ENCODE assay signal across 8 cellular contexts in the genomic region with DNA sequence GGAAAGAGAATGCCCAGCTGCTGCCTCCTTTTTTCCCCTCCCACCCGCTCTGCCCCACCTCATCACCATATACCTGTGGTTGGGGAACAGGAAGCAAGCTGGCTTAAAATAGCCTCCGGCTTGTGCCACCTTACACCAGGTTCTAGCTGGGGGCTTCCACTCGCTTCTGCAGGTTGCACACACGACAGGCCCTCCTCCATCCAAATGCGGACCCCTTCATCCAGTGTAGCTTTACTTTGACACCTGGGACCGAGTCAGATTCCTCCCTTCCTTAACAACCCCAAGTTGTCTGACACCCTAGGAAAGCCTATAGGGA. TPM values are rescaled to one million over a fixed set of nuclear protein-coding genes. Genes with fewer than 3 reads are reported as not detected.
A peak's percentile ranks its signal among the peaks of the same experiment; 100 is the strongest.
DNase-seq lines count a peak whose midpoint lies in the region; ATAC-seq and TF ChIP-seq lines count a peak whose summit lies in the region.

No MANE protein-coding gene starts in this region.

- H3K27me3 Mint-ChIP-seq in activated T-cell treated with anti-CD3 and anti-CD28 coated beads, Interleukin-2, amount 50 U/mL, for 72 hours (ENCODE audit: low read depth): no peaks in the 10 kb centered on the region
- peaks cover 21% of the 10 kb centered on the region for H3K27me3 Mint-ChIP-seq in WTC11 (ENCODE audit: low read depth)

- WGBS in stomach, 5 donors: 37 to 53% (median 52%) methylated on average over 3 to 6 of the region's 6 CpGs

- H3K27ac ChIP-seq in iPS-18a (ENCODE audit: low read length) (no peak overlapping the region), stomach (peak overlapping the region in 4 of 5 donors; percentile 30 to 77 (median 70)), tibial artery (no peak overlapping the region)

- intact Hi-C loops in stomach (cut with DNase I; ENCODE audit: low total_unique reads): no loop called here
- intact Hi-C loops in tibial artery (cut with DNase I; ENCODE audit: low total_unique reads): no loop called here

- H3K9ac ChIP-seq in iPS-18a (ENCODE audit: low read length): peak overlapping the region; percentile 33

- peak overlapping the region; percentile 81 to 89 for H3K4me3 Mint-ChIP-seq in activated T-cell treated with anti-CD3 and anti-CD28 coated beads, Interleukin-2, amount 50 U/mL, for 72 hours
- H3K4me3 Mint-ChIP-seq in WTC11: 0 out of 2 replicates have a peak overlapping the region, but pooled peaks have one; percentile 22

- ATAC-seq in activated T-cell treated with anti-CD3 and anti-CD28 coated beads, Interleukin-2, amount 50 U/mL, for 72 hours (replicated peaks in 1 of 2): no peak
- no peak for ATAC-seq in WTC11
- no peak for ATAC-seq in HG03039 (IDR thresholded peaks at IDR 0.05; ENCODE audit: unreplicated experiment)
- ATAC-seq in HG03280 (IDR thresholded peaks at IDR 0.05; ENCODE audit: unreplicated experiment): no peak

- TF ChIP-seq EP300 in stomach (IDR thresholded peaks at IDR 0.05): no peak

- no peak for TF ChIP-seq POLR2A in stomach (IDR thresholded peaks at IDR 0.05)

- no peak for TF ChIP-seq CTCF in WTC11 (IDR thresholded peaks at IDR 0.05)
- TF ChIP-seq CTCF in stomach (IDR thresholded peaks at IDR 0.05): no peak
- TF ChIP-seq CTCF in tibial artery (IDR thresholded peaks at IDR 0.05): no peak

- DNase-seq in activated T-cell treated with anti-CD3 and anti-CD28 coated beads, Interleukin-2, amount 50 U/mL, for 72 hours: no peak
- no peak for DNase-seq in activated T-cell treated with anti-CD3 and anti-CD28 coated beads, Interleukin-2, amount 50 U/mL, for 1 hour
- DNase-seq in WTC11 (ENCODE audit: low spot score) (no peak), stomach (no peak), tibial artery (no peak)

- H3K36me3 Mint-ChIP-seq in activated T-cell treated with anti-CD3 and anti-CD28 coated beads, Interleukin-2, amount 50 U/mL, for 72 hours (ENCODE audit: insufficient read depth in 2 of 2): no peaks in the 10 kb centered on the region
- no peaks in the 10 kb centered on the region for H3K36me3 Mint-ChIP-seq in WTC11

- H3K4me3 ChIP-seq in iPS-18a (ENCODE audit: low read length) (peak overlapping the region; percentile 15), stomach (no peak overlapping the region), tibial artery (no peak overlapping the region)

- H3K27ac Mint-ChIP-seq in activated T-cell treated with anti-CD3 and anti-CD28 coated beads, Interleukin-2, amount 50 U/mL, for 72 hours: no peak overlapping the region
- H3K27ac Mint-ChIP-seq in WTC11: peak overlapping the region; percentile 48; the same call in 1 of the 2 replicates

- no peaks in the 10 kb centered on the region for H3K9me3 Mint-ChIP-seq in activated T-cell treated with anti-CD3 and anti-CD28 coated beads, Interleukin-2, amount 50 U/mL, for 72 hours
- H3K9me3 Mint-ChIP-seq in WTC11: no peaks in the 10 kb centered on the region

- H3K4me1 ChIP-seq in iPS-18a (ENCODE audit: control insufficient read depth, low read depth, low read length) (peaks cover 77% of the 10 kb centered on the region), stomach (peaks cover 32 to 73% (median 58%) of the 10 kb centered on the region in 4 donors), tibial artery (peaks cover 0 to 37% (median 24%) of the 10 kb centered on the region in 4 donors)

- no peaks in the 10 kb centered on the region for H3K36me3 ChIP-seq in iPS-18a (ENCODE audit: control insufficient read depth, low read depth, low read length)
- no peaks in the 10 kb centered on the region for H3K36me3 ChIP-seq in stomach
- H3K36me3 ChIP-seq in tibial artery: no peaks in the 10 kb centered on the region

- no peaks in the 10 kb centered on the region for H3K9me3 ChIP-seq in iPS-18a (ENCODE audit: control insufficient read depth, low read depth, low read length)
- no peaks in the 10 kb centered on the region for H3K9me3 ChIP-seq in stomach
- no peaks in the 10 kb centered on the region for H3K9me3 ChIP-seq in tibial artery

- POLR2A ChIA-PET in WTC11 (lab: Charles Lee): interaction anchor here (1.2 to 2.5 kb wide), 5 partner anchors 10 to 45 kb away, joined by 3 to 15 read pairs (median 9); partner anchors contain the start of gene BLACAT1

- H3K4me1 Mint-ChIP-seq in activated T-cell treated with anti-CD3 and anti-CD28 coated beads, Interleukin-2, amount 50 U/mL, for 72 hours (ENCODE audit: low read depth): peaks cover 23% of the 10 kb centered on the region
- peaks cover 94% of the 10 kb centered on the region for H3K4me1 Mint-ChIP-seq in WTC11

- H3K27me3 ChIP-seq in iPS-18a (ENCODE audit: control insufficient read depth, insufficient read depth, low read length) (peaks cover 5% of the 10 kb centered on the region), stomach (peaks cover 0 to 24% (median 0%) of the 10 kb centered on the region in 3 donors), tibial artery (peaks cover 0 to 10% of the 10 kb centered on the region in 2 donors)

- CTCF ChIA-PET in WTC11 (lab: Charles Lee): interaction anchor here (0.6 to 10.6 kb wide), 15 partner anchors 11 to 168 kb away, joined by 3 to 210 read pairs (median 5); partner anchors contain the start of gene BLACAT1

TF ChIP-seq in WTC11, 78 proteins besides CTCF, POLR2A, EP300 and RAD21:
- TF ChIP-seq FOXP4 (CRISPR knock-in tag; IDR thresholded peaks at IDR 0.05) (no peak), FOXK1 (CRISPR knock-in tag; IDR thresholded peaks at IDR 0.05) (0 out of 2 replicates have a peak, but pooled peaks have one; percentile 7), ETV6 (CRISPR knock-in tag; IDR thresholded peaks at IDR 0.05) (peak; percentile 39; the same call in 1 of the 2 replicates)
TF ChIP-seq in WTC11: peak in this region for 2.

RNA-seq across cellular contexts. Expression of gene BLACAT1, which starts 14.6 kb away (rescaled TPM):
- under 1 TPM; 0.34 to 0.97 TPM for total RNA-seq in activated T-cell treated with anti-CD3 and anti-CD28 coated beads, Interleukin-2, amount 50 U/mL, for 72 hours
- total RNA-seq in WTC11 (2021) (5.2 to 9.8 TPM (median 5.3 TPM) in 3 replicates), stomach (under 1 TPM in 1 of 5 donors, not detected in 4; 0.37 TPM)
- under 1 TPM in 1 of 3 donors, not detected in 2; 0.43 TPM for polyA plus RNA-seq in stomach

RNA-seq across cellular contexts. Expression of gene LEMD1, which starts 19.4 kb away (rescaled TPM):
- total RNA-seq in activated T-cell treated with anti-CD3 and anti-CD28 coated beads, Interleukin-2, amount 50 U/mL, for 72 hours: 1 to 10 TPM in 1 of 2 donors, not detected in 1; 3.1 TPM
- total RNA-seq in WTC11 (2021) (14.7 to 26.3 TPM (median 15.3 TPM) in 3 replicates), stomach (not detected)
- 1 to 10 TPM in 2 of 3 donors, under 1 TPM in 1; 0.95 to 3.7 (median 1.7) TPM for polyA plus RNA-seq in stomach

Comparison
In these comparisons a context has a peak if more than half of its experiments do, and no peak if none do; other contexts are left out.
1. H3K27ac ChIP-seq: peak in stomach (4 of 5); none in iPS-18a (single experiment) and tibial artery (0 of 2).